Comparison of ENCODE assay signal across 8 cellular contexts in genomic region chr13:108227651-108228272, GRCh38. TPM values are rescaled to one million over a fixed set of nuclear protein-coding genes. Genes with fewer than 3 reads are reported as not detected.
DNase-seq lines count a peak whose midpoint lies in the region; ATAC-seq, FAIRE-seq and TF ChIP-seq lines count a peak whose summit lies in the region.

No MANE protein-coding gene starts in this region.

- H3K27ac ChIP-seq in kidney (ENCODE audit: low read depth in 2 of 2, low read length in 2 of 2) = no peak overlapping the region

- FAIRE-seq in kidney (lab: Jason Lieb, UNC) = peak; percentile 97

- no peak for DNase-seq in AG09319 (ENCODE audit: extremely low read depth, low read depth)
- DNase-seq in GM12865 (ENCODE audit: low read depth) = peak; percentile 48
- peak; percentile 48 for DNase-seq in NCI-H1105 (lab: John Stamatoyannopoulos, UW)
- peak; percentile 33 for DNase-seq in amniotic epithelial cell (ENCODE audit: low read depth)
- no peak for DNase-seq in kidney

- ATAC-seq in HG03565 (IDR thresholded peaks at IDR 0.05; ENCODE audit: unreplicated experiment) (no peak), HG02678 (IDR thresholded peaks at IDR 0.05; ENCODE audit: unreplicated experiment) (no peak), HG02642 (IDR thresholded peaks at IDR 0.05; ENCODE audit: poor library complexity, unreplicated experiment) (no peak)

- intact Hi-C loops in kidney (cut with DNase I) = no loop called here

- H3K9ac ChIP-seq in kidney (ENCODE audit: low read length in 2 of 2) = no peak overlapping the region

- H3K9me3 ChIP-seq in kidney (ENCODE audit: control insufficient read depth in 1 of 2, low read length in 2 of 2) = no peaks in the 10 kb centered on the region

- TF ChIP-seq CTCF in AG09319 (IDR thresholded peaks at IDR 0.05; ENCODE audit: low read depth, low read length) (peak; percentile 71), GM12865 (IDR thresholded peaks at IDR 0.05; ENCODE audit: insufficient read depth, low read depth, low read length, missing control alignments) (peak; percentile 56), kidney (IDR thresholded peaks at IDR 0.05; ENCODE audit: borderline replicate concordance, extremely low read depth, insufficient read depth) (peak; percentile 60)

- H3K4me1 ChIP-seq in kidney (ENCODE audit: control insufficient read depth in 1 of 2, insufficient read depth in 1 of 2, low read depth in 1 of 2, low read length in 2 of 2) = no peaks in the 10 kb centered on the region

- H3K4me3 ChIP-seq in GM12865 (ENCODE audit: low read depth, low read length) (no peak overlapping the region), kidney (ENCODE audit: low read length in 2 of 2) (no peak overlapping the region)

- no peaks in the 10 kb centered on the region for H3K36me3 ChIP-seq in kidney (ENCODE audit: control insufficient read depth in 1 of 2, insufficient read depth in 2 of 2, low read length in 2 of 2)

RNA-seq across cellular contexts. Expression of gene ABHD13, which starts 9.6 kb away (rescaled TPM):
- total RNA-seq in kidney = 9.4 TPM
- 4.9 TPM for polyA plus RNA-seq in kidney (ENCODE audit: insufficient read depth, low read depth, low replicate concordance)

RNA-seq across cellular contexts. Expression of gene LIG4, which starts 12.4 kb away (rescaled TPM):
- 9.3 TPM for total RNA-seq in kidney
- polyA plus RNA-seq in kidney (ENCODE audit: insufficient read depth, low read depth, low replicate concordance) = 5.9 TPM

RNA-seq across cellular contexts. Expression of gene TNFSF13B, which starts 41.8 kb away (rescaled TPM):
- 5.3 TPM for total RNA-seq in kidney
- 1.1 TPM for polyA plus RNA-seq in kidney (ENCODE audit: insufficient read depth, low read depth, low replicate concordance)

Comparison
In these comparisons a context has a peak if more than half of its experiments do, and no peak if none do; other contexts are left out.
1. DNase-seq: peak in GM12865 (single experiment), NCI-H1105 (single experiment) and amniotic epithelial cell (single experiment); none in AG09319 (single experiment) and kidney (single experiment).
2. Peak in every context shown above with its lines, with median percentiles within 50 percentile points of each other: CTCF ChIP-seq.